ENCODE assay signal across 8 cellular contexts in the genomic region with DNA sequence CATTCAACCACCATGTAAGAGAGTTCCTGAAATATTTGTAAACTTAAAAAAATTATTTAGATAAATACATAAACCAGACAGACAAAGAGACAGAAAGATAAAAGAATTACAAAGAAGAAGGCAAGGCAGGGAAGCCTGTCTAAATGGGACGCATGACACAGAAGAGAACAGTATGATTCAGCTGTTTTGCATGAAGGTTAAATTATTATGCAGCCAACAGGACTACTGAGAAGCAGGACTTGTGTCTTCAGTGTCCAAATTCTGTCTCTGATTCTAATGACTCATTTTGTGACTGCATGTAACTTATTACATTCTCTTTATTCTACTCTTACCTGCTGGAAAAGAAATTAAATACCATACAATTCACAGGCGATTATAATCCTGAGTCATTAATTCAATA.
DNase-seq lines count a peak whose midpoint lies in the region; ATAC-seq and TF ChIP-seq lines count a peak whose summit lies in the region.
"Had no signal": no experiment of that assay in that cellular context is flagged by ENCODE, and none has a peak within 500 bp of the region (broad histone marks: within the 10 kb centered on the region; RNA-seq: fewer than 3 reads in every experiment).

No MANE protein-coding gene starts in this region.

- peak; percentile 73 for ATAC-seq in GM19025 (IDR thresholded peaks at IDR 0.05; ENCODE audit: low read depth, unreplicated experiment)
- peak; percentile 68 for ATAC-seq in HG02970 (IDR thresholded peaks at IDR 0.05; ENCODE audit: low FRiP score, unreplicated experiment)

- in situ Hi-C loops in astrocyte of the cerebellum (cut with HindIII; ENCODE audit: low sequenced_read_pairs) = no loop called here

- TF ChIP-seq CTCF in astrocyte of the cerebellum (IDR thresholded peaks at IDR 0.05; ENCODE audit: low read depth, low read length, missing control alignments) (no peak), progenitor cell of endocrine pancreas (IDR thresholded peaks at IDR 0.05; ENCODE audit: unreplicated experiment) (no peak)

- no peaks in the 10 kb centered on the region for H3K27me3 Mint-ChIP-seq in progenitor cell of endocrine pancreas

- DNase-seq in astrocyte of the cerebellum (ENCODE audit: low read depth) (peak; percentile 12), renal cortical epithelial cell (ENCODE audit: low read depth) (peak; percentile 70), NOMO-1 treated with dmso at 0.1 percent for 144 hours (lab: John Stamatoyannopoulos, UW; ENCODE audit: unreplicated experiment) (no peak), progenitor cell of endocrine pancreas (ENCODE audit: low spot score, unreplicated experiment) (no peak), NCI-H774 (lab: John Stamatoyannopoulos, UW) (no peak)
- DNase-seq: activated CD8-positive, alpha-beta memory T cell treated with anti-CD3 and anti-CD28 coated beads for 24 hours had no signal

- no peak overlapping the region for H3K27ac Mint-ChIP-seq in progenitor cell of endocrine pancreas

- no peaks in the 10 kb centered on the region for H3K36me3 Mint-ChIP-seq in progenitor cell of endocrine pancreas (ENCODE audit: insufficient read depth)

- peaks cover 1% of the 10 kb centered on the region for H3K4me1 Mint-ChIP-seq in progenitor cell of endocrine pancreas (ENCODE audit: low read depth)

- H3K9me3 Mint-ChIP-seq in progenitor cell of endocrine pancreas (ENCODE audit: low read depth) = peaks cover 5% of the 10 kb centered on the region

- no peak overlapping the region for H3K4me3 ChIP-seq in astrocyte of the cerebellum (ENCODE audit: low read depth, low read length)

- H3K4me3 Mint-ChIP-seq in progenitor cell of endocrine pancreas (ENCODE audit: low read depth) = no peak overlapping the region

Comparison
In these comparisons a context has a peak if more than half of its experiments do, and no peak if none do; other contexts are left out.
1. DNase-seq: peak in astrocyte of the cerebellum (single experiment) and renal cortical epithelial cell (single experiment); none in NOMO-1 treated with dmso at 0.1 percent for 144 hours (single experiment), progenitor cell of endocrine pancreas (single experiment) and NCI-H774 (single experiment).